In the genomic region with DNA sequence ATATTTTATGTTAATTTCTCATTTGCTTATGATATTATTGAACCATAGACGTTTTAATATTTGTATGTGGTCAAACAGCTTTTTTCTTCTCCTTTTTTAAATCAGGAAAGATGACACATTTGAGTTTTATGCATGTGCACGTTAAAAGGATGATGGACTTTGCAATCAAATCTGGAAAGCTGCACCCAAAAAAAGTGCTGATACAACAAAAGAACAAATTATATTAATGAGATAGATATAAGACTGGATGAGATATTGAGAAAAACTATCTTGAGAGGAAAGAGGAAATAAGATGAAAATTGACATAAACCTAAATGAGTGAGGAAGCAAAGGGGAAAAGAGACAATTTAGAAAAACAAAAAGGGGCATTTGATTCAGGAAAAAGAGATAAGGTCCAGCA, we compare ENCODE assay signal across 14 cellular contexts.
"Had no signal": no experiment of that assay in that cellular context is flagged by ENCODE, and none has a peak within 500 bp of the region (broad histone marks: within the 10 kb centered on the region; RNA-seq: fewer than 3 reads in every experiment).

No MANE protein-coding gene starts in this region.

- H3K27ac ChIP-seq: coronary artery, epithelial cell of prostate, esophagus squamous epithelium, neutrophil had no signal

- H3K4me1 ChIP-seq: esophagus squamous epithelium had no signal

- H3K4me3 ChIP-seq: esophagus squamous epithelium, mucosa of descending colon had no signal

- DNase-seq: effector CD8-positive, alpha-beta T cell; esophagus squamous epithelium; foreskin fibroblast; left colon; mucosa of descending colon; naive thymus-derived CD8-positive, alpha-beta T cell; posterior cingulate gyrus; small intestine; stimulated activated CD4-positive, alpha-beta T cell treated with anti-CD3 and anti-CD28 coated beads, Interleukin-2, amount 100 ng/mL, for 48 hours; stimulated activated naive CD4-positive, alpha-beta T cell treated with Interleukin-2 at 50 U/mL for 16 hours; trophoblast cell had no signal

- ATAC-seq: left colon; mucosa of descending colon; naive thymus-derived CD8-positive, alpha-beta T cell had no signal

- FAIRE-seq: small intestine had no signal

- H3K27me3 ChIP-seq: esophagus squamous epithelium, neutrophil had no signal

- H3K9me3 ChIP-seq: esophagus squamous epithelium, mucosa of descending colon, neutrophil had no signal

- H3K36me3 ChIP-seq: esophagus squamous epithelium, neutrophil had no signal
